In the genomic region with DNA sequence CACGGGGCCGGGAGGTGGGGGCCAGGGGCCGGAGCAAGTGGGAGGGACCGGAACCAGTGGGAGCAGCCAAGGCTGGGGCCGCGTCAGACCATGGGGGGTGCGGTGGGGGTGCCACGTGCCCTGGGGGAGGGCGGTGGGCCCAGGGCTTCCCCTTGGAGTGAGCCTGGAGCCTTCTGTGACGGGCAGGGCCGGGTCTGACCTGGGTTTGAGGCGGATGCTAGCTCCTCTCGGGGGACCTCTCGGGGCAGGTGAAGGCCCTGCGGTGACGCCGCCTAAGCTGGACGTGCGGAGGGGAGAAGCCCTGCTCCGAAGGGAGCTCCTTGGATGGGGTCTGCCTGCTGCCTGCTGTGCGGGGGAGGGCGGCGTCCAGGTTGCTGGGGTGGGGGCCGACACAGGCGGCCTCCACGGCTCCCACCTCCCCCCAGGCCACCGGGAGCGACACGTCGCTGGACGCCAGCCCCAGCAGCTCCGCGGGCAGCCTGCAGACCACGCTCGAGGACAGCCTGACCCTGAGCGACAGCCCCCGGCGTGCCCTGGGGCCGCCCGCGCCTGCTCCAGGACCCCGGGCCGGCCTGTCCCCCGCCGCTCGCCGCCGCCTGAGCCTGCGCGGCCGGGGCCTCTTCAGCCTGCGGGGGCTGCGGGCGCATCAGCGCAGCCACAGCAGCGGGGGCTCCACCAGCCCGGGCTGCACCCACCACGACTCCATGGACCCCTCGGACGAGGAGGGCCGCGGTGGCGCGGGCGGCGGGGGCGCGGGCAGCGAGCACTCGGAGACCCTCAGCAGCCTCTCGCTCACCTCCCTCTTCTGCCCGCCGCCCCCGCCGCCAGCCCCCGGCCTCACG, we compare ENCODE assay signal across 18 cellular contexts.
A peak's percentile ranks its signal among the peaks of the same experiment; 100 is the strongest.
DNase-seq lines count a peak whose midpoint lies in the region; ATAC-seq and TF ChIP-seq lines count a peak whose summit lies in the region.
"Had no signal": no experiment of that assay in that cellular context is flagged by ENCODE, and none has a peak within 500 bp of the region (broad histone marks: within the 10 kb centered on the region; RNA-seq: fewer than 3 reads in every experiment).

No MANE protein-coding gene starts in this region.

- no peak overlapping the region for H3K27ac Mint-ChIP-seq in naive thymus-derived CD8-positive, alpha-beta T cell

- POLR2A ChIA-PET in naive thymus-derived CD8-positive, alpha-beta T cell (lab: Charles Lee) = no interaction called here

- ATAC-seq in naive thymus-derived CD8-positive, alpha-beta T cell = peak; percentile 52 to 61
- ATAC-seq in GM21447 (IDR thresholded peaks at IDR 0.05; ENCODE audit: unreplicated experiment) = no peak
- ATAC-seq in GM21786 (IDR thresholded peaks at IDR 0.05; ENCODE audit: unreplicated experiment) = no peak
- ATAC-seq: HCT116, K562, SK-N-SH treated with all-trans-retinoic acid at 6 μM for 48 hours had no signal

- H3K4me1 ChIP-seq in left ventricle myocardium inferior (no peaks in the 10 kb centered on the region), right atrium auricular region (peaks cover 0 to 8% of the 10 kb centered on the region in 2 donors), testis (peaks cover 5% of the 10 kb centered on the region)

- no peaks in the 10 kb centered on the region for H3K36me3 ChIP-seq in left ventricle myocardium inferior
- H3K36me3 ChIP-seq in right atrium auricular region = no peaks in the 10 kb centered on the region
- no peaks in the 10 kb centered on the region for H3K36me3 ChIP-seq in testis (ENCODE audit: low read depth, missing control alignments)

- H3K9me3 Mint-ChIP-seq in naive thymus-derived CD8-positive, alpha-beta T cell = no peaks in the 10 kb centered on the region

- H3K9me3 ChIP-seq in left ventricle myocardium inferior (replicated peaks) (no peaks in the 10 kb centered on the region), right atrium auricular region (no peaks in the 10 kb centered on the region), testis (no peaks in the 10 kb centered on the region)

- H3K4me3 Mint-ChIP-seq in naive thymus-derived CD8-positive, alpha-beta T cell = peak overlapping the region in 1 of 10 donors; percentile 65

- H3K27me3 Mint-ChIP-seq in naive thymus-derived CD8-positive, alpha-beta T cell = peaks cover 9 to 57% (median 29%) of the 10 kb centered on the region in 5 donors

- DNase-seq in left ventricle myocardium inferior (no peak), right atrium auricular region (ENCODE audit: low spot score) (no peak), coronary artery (ENCODE audit: low spot score) (no peak), testis (no peak), NCI-H1694 (lab: John Stamatoyannopoulos, UW) (no peak)
- DNase-seq in naive thymus-derived CD8-positive, alpha-beta T cell = no peak
- DNase-seq: C1 segment of cervical spinal cord, NCI-H1105, NCI-H2081 treated with DMSO at 0.1 percent for 48 hours, NCI-H510A, NCI-H774, OCI-M1, SHP77 treated with DMSO at 0.1 percent for 48 hours had no signal

- no peak for TF ChIP-seq POLR2A in testis (IDR thresholded peaks at IDR 0.05)

- no peak overlapping the region for H3K27ac ChIP-seq in left ventricle myocardium inferior (replicated peaks)
- H3K27ac ChIP-seq in right atrium auricular region = no peak overlapping the region
- H3K27ac ChIP-seq in coronary artery = no peak overlapping the region
- H3K27ac ChIP-seq in testis = no peak overlapping the region

- TF ChIP-seq CTCF in left ventricle myocardium inferior (IDR thresholded peaks at IDR 0.05; ENCODE audit: borderline replicate concordance) = no peak
- TF ChIP-seq CTCF in right atrium auricular region (IDR thresholded peaks at IDR 0.05) = no peak
- no peak for TF ChIP-seq CTCF in coronary artery (IDR thresholded peaks at IDR 0.05)
- TF ChIP-seq CTCF in testis (IDR thresholded peaks at IDR 0.05) = no peak

- H3K4me1 Mint-ChIP-seq in naive thymus-derived CD8-positive, alpha-beta T cell = peaks cover 0 to 6% (median 5%) of the 10 kb centered on the region in 4 donors

- 10 to 13% methylated on average over 2 to 46 of the region's 77 CpGs for WGBS in testis, 2 donors

- peak overlapping the region; percentile 17 for H3K4me3 ChIP-seq in left ventricle myocardium inferior
- peak overlapping the region in 1 of 2 donors; percentile 28 for H3K4me3 ChIP-seq in right atrium auricular region
- peak overlapping the region; percentile 36 for H3K4me3 ChIP-seq in coronary artery
- peak overlapping the region; percentile 26 for H3K4me3 ChIP-seq in testis
- H3K4me3 ChIP-seq: K562 had no signal

- H3K27me3 ChIP-seq in left ventricle myocardium inferior (ENCODE audit: low read depth) (peaks cover 98% of the 10 kb centered on the region), right atrium auricular region (peaks cover 0 to 5% of the 10 kb centered on the region in 2 donors), testis (no peaks in the 10 kb centered on the region)

- peaks cover 0 to 25% (median 6%) of the 10 kb centered on the region in 3 donors for H3K36me3 Mint-ChIP-seq in naive thymus-derived CD8-positive, alpha-beta T cell

- intact Hi-C loops in left ventricle myocardium inferior (cut with micrococcal nuclease) = no loop called here
- intact Hi-C loops in testis (cut with DNase I; ENCODE audit: low total_unique reads) = no loop called here

Comparison
In these comparisons a context has a peak if more than half of its experiments do, and no peak if none do; other contexts are left out.
1. ATAC-seq: peak in naive thymus-derived CD8-positive, alpha-beta T cell (2 of 2); none in GM21447 (single experiment) and GM21786 (single experiment).